ENCODE assay signal across 18 cellular contexts in genomic region chr5:62579761-62580160, GRCh38.
"Had no signal": no experiment of that assay in that cellular context is flagged by ENCODE, and none has a peak within 500 bp of the region (broad histone marks: within the 10 kb centered on the region; RNA-seq: fewer than 3 reads in every experiment).

No MANE protein-coding gene starts in this region.

- H3K4me3 ChIP-seq: gastrocnemius medialis, upper lobe of left lung had no signal

- DNase-seq: activated CD4-positive, alpha-beta memory T cell treated with anti-CD3 and anti-CD28 coated beads for 36 hours; activated CD4-positive, alpha-beta T cell treated with anti-CD3 and anti-CD28 coated beads for 4 hours; activated naive CD4-positive, alpha-beta T cell; activated naive CD8-positive, alpha-beta T cell treated with anti-CD3 and anti-CD28 coated beads for 36 hours; amniotic stem cell; caudate nucleus; gastrocnemius medialis; head of caudate nucleus; kidney glomerular epithelial cell; nephron progenitor cell; nucleus accumbens; posterior cingulate gyrus; retina; stimulated activated CD4-positive, alpha-beta T cell treated with anti-CD3 and anti-CD28 coated beads, Interleukin-2, amount 100 ng/mL, for 24 hours; stimulated activated naive CD8-positive, alpha-beta T cell treated with anti-CD3 and anti-CD28 coated beads, Interleukin-15, Interleukin-2, amounts not matched to agents 100 U/mL and 50 U/mL, for 24 hours; SW 1271; upper lobe of left lung had no signal

- ATAC-seq: gastrocnemius medialis; stimulated activated naive CD8-positive, alpha-beta T cell treated with anti-CD3 and anti-CD28 coated beads, Interleukin-15, Interleukin-2, amounts not matched to agents 100 U/mL and 50 U/mL, for 24 hours; WTC11 had no signal

- H3K27ac ChIP-seq: gastrocnemius medialis, upper lobe of left lung had no signal

- H3K27me3 ChIP-seq: gastrocnemius medialis, upper lobe of left lung had no signal

- H3K9me3 ChIP-seq: gastrocnemius medialis, upper lobe of left lung had no signal

- H3K36me3 ChIP-seq: gastrocnemius medialis had no signal
